1 cellular context compared by ENCODE assay signal in genomic region chr2:9274701-9275343, GRCh38.
A peak's percentile ranks its signal among the peaks of the same experiment; 100 is the strongest.
TF ChIP-seq lines count a peak whose summit lies in the region.

No MANE protein-coding gene starts in this region.

TF ChIP-seq in HepG2, 621 proteins besides CTCF, POLR2A, EP300 and RAD21:
- no peak for TF ChIP-seq ZFAT (CRISPR knock-in tag; conservative IDR thresholded peaks at IDR 0.05)
- no peak for TF ChIP-seq ZNF292 (CRISPR knock-in tag; IDR thresholded peaks at IDR 0.05; ENCODE audit: borderline replicate concordance, low read depth)
- TF ChIP-seq ZNF607 (CRISPR knock-in tag; IDR thresholded peaks at IDR 0.05; ENCODE audit: borderline replicate concordance): no peak
- no peak for TF ChIP-seq HHEX (CRISPR knock-in tag; IDR thresholded peaks at IDR 0.05)
- 0 out of 2 replicates have a peak, but pooled peaks have one; percentile 12 for TF ChIP-seq CEBPB (IDR thresholded peaks at IDR 0.05; ENCODE audit: borderline replicate concordance, low read depth, low read length)
- TF ChIP-seq ZNF800 (CRISPR knock-in tag; IDR thresholded peaks at IDR 0.05): no peak
